15 cellular contexts compared by ENCODE assay signal in genomic region chr11:114201219-114201618, GRCh38.
"Had no signal": no experiment of that assay in that cellular context is flagged by ENCODE, and none has a peak within 500 bp of the region (broad histone marks: within the 10 kb centered on the region; RNA-seq: fewer than 3 reads in every experiment).

No MANE protein-coding gene starts in this region.

- H3K27ac ChIP-seq: colonic mucosa, neutrophil had no signal

- H3K36me3 ChIP-seq: colonic mucosa, neutrophil had no signal

- H3K4me3 ChIP-seq: colonic mucosa, testis had no signal

- ATAC-seq: left colon, sciatic nerve, T-helper 17 cell had no signal

- H3K27me3 ChIP-seq: colonic mucosa, neutrophil, testis had no signal

- H3K9me3 ChIP-seq: colonic mucosa, neutrophil, testis had no signal

- DNase-seq: activated B cell treated with CpG ODN at 0.5 μM for 24 hours; activated CD4-positive, alpha-beta T cell treated with anti-CD3 and anti-CD28 coated beads, Interleukin-2, amount 10 ng/mL, durations not matched to agents 24 days and 14 days; activated naive CD4-positive, alpha-beta T cell treated with Interleukin-2 at 50 U/mL for 16 hours; caudate nucleus; colonic mucosa; effector CD4-positive, alpha-beta T cell; left colon; SHP77 treated with DMSO at 0.1 percent for 48 hours; stimulated activated CD4-positive, alpha-beta T cell treated with anti-CD3 and anti-CD28 coated beads, Interleukin-12 subunit alpha, Interleukin-12 subunit beta, amount 100 ng/mL, for 4 hours; stimulated activated CD4-positive, alpha-beta T cell treated with anti-CD3 and anti-CD28 coated beads, Interleukin-2, amount 100 ng/mL, for 48 hours; stimulated activated naive CD4-positive, alpha-beta T cell treated with Interleukin-2 at 50 U/mL for 16 hours; T-helper 17 cell; testis had no signal

- H3K4me1 ChIP-seq: colonic mucosa had no signal
